In the genomic region with DNA sequence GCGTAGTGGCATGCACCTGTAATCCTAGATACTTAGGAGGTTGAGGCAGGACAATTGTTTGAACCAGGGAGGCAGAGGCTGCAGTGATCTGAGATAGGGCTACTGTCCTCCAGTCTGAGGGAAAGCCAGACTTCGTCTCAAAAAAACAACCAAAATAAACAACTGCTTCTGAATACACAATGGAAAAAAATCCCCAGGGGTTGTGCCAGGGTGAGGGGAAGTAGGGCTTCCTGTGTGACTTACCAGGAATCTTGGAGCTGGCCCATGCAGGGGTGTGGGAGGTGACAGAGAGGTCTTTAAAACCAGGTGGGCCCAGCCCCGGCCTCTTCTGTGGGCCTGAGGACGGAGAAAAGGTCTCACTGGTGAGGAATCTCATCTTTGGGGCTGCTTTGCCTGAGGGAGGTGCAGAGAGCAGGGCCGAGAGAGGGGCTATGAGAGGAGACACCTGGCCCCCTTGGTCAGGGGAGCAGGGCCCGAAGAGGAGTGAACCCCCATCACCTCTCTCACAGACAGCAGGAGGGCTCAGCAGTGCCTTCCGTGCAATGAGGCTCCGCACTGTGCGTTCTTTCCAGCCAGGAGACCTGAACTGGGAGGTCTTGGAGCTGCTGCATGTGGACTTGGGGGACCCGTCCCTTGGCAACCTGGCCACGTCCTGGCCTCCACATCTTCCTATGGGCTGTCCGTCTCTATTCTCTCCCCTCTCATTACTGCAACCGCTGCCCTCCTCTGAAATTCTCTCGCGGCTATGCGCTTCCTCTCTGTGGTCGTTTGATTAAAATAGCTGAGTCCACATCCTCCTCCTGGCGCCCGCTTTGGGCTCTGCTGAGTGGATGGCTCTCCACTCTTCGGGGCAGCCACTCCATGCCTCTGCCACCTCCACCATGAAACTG, we compare ENCODE assay signal across 12 cellular contexts. TPM values are rescaled to one million over a fixed set of nuclear protein-coding genes. Genes with fewer than 3 reads are reported as not detected.
A peak's percentile ranks its signal among the peaks of the same experiment; 100 is the strongest.
DNase-seq lines count a peak whose midpoint lies in the region; ATAC-seq, FAIRE-seq and TF ChIP-seq lines count a peak whose summit lies in the region.
"Had no signal": no experiment of that assay in that cellular context is flagged by ENCODE, and none has a peak within 500 bp of the region (broad histone marks: within the 10 kb centered on the region; RNA-seq: fewer than 3 reads in every experiment).

No MANE protein-coding gene starts in this region.

- CTCF ChIA-PET in OCI-LY7 (lab: Charles Lee; ENCODE audit: unreplicated experiment), result no interaction called here

- POLR2A ChIA-PET in OCI-LY7 (lab: Charles Lee), result interaction anchor here (0.6 kb wide), 1 partner anchor 199 kb away, joined by 3 read pairs; a partner anchor contains a TSS

- H3K27ac ChIP-seq in OCI-LY7 (ENCODE audit: low read depth, low read length, poor library complexity, severe bottlenecking), result no peak overlapping the region
- H3K27ac ChIP-seq in kidney (ENCODE audit: low read depth in 2 of 2, low read length in 2 of 2), result no peak overlapping the region
- H3K27ac ChIP-seq: thyroid gland had no signal

- H3K79me2 ChIP-seq in OCI-LY7 (ENCODE audit: insufficient read depth, low read depth, low read length), result no peaks in the 10 kb centered on the region

- peak overlapping the region; percentile 7; the same call in 1 of the 2 replicates for H2AFZ ChIP-seq in OCI-LY7 (ENCODE audit: low read length)

- H3K9me3 ChIP-seq in OCI-LY7 (ENCODE audit: low read length), result no peaks in the 10 kb centered on the region
- H3K9me3 ChIP-seq in kidney (ENCODE audit: control insufficient read depth in 1 of 2, low read length in 2 of 2), result no peaks in the 10 kb centered on the region
- H3K9me3 ChIP-seq: thyroid gland had no signal

- H3K4me2 ChIP-seq in OCI-LY7 (ENCODE audit: low read length), result peak overlapping the region; percentile 39

- peak; percentile 33 for DNase-seq in Daoy (ENCODE audit: low read depth)
- DNase-seq in OCI-LY7 (ENCODE audit: low spot score), result peak; percentile 48
- DNase-seq in left kidney (ENCODE audit: low read depth, low spot score), result peak; percentile 19
- no peak for DNase-seq in HCEC 1CT
- DNase-seq in kidney, result no peak
- no peak for DNase-seq in AML-193 (lab: John Stamatoyannopoulos, UW)
- DNase-seq: effector CD8-positive, alpha-beta T cell; NCI-H526 treated with DMSO at 0.1 percent for 48 hours; stimulated activated CD4-positive, alpha-beta T cell treated with anti-CD3 and anti-CD28 coated beads, Interleukin-4, amount 100 ng/mL, for 24 hours; thyroid gland had no signal

- H3K4me3 ChIP-seq in OCI-LY7 (ENCODE audit: low read depth, low read length, poor library complexity, severe bottlenecking) (no peak overlapping the region), kidney (ENCODE audit: low read length in 2 of 2) (no peak overlapping the region)
- H3K4me3 ChIP-seq: thyroid gland had no signal

- intact Hi-C loops in OCI-LY7 (cut with micrococcal nuclease; ENCODE audit: unreplicated experiment), result no loop called here
- intact Hi-C loops in kidney (cut with DNase I), result no loop called here

- no peaks in the 10 kb centered on the region for H4K20me1 ChIP-seq in OCI-LY7 (ENCODE audit: insufficient read depth, low read length)

- no peaks in the 10 kb centered on the region for H3K36me3 ChIP-seq in OCI-LY7 (ENCODE audit: insufficient read depth, low read length)
- no peaks in the 10 kb centered on the region for H3K36me3 ChIP-seq in kidney (ENCODE audit: control insufficient read depth in 1 of 2, insufficient read depth in 2 of 2, low read length in 2 of 2)
- H3K36me3 ChIP-seq: thyroid gland had no signal

- no peak for TF ChIP-seq CTCF in OCI-LY7 (conservative IDR thresholded peaks at IDR 0.05; ENCODE audit: low read length)
- no peak for TF ChIP-seq CTCF in kidney (IDR thresholded peaks at IDR 0.05; ENCODE audit: borderline replicate concordance, extremely low read depth, insufficient read depth)

- H3K9ac ChIP-seq in kidney (ENCODE audit: low read length in 2 of 2), result no peak overlapping the region

- FAIRE-seq in kidney (lab: Jason Lieb, UNC), result no peak

- H3K4me1 ChIP-seq in OCI-LY7 (ENCODE audit: insufficient read depth, low read length, poor library complexity, severe bottlenecking) (peaks cover 37% of the 10 kb centered on the region), kidney (ENCODE audit: control insufficient read depth in 1 of 2, insufficient read depth in 1 of 2, low read depth in 1 of 2, low read length in 2 of 2) (peaks cover 0 to 2% of the 10 kb centered on the region in 2 donors)

- BruUV-seq in OCI-LY7 (replicated peaks; lab: Mats Ljungman, UMichigan), result no TSS peak

- ATAC-seq in GM21515 (IDR thresholded peaks at IDR 0.05; ENCODE audit: unreplicated experiment) (peak; percentile 51), GM18873 (IDR thresholded peaks at IDR 0.05; ENCODE audit: low FRiP score, unreplicated experiment) (no peak)

- H3K9me2 ChIP-seq in OCI-LY7 (ENCODE audit: insufficient read depth, low read length), result no peaks in the 10 kb centered on the region

RNA-seq across cellular contexts. Expression of a gene that starts 10.7 kb away (rescaled TPM):
- not detected in 2 replicates for total RNA-seq in Daoy (2014; rRNA removed; shearing (Covaris generic))
- not detected in 2 replicates for total RNA-seq in OCI-LY7 (2014; rRNA removed; shearing (Covaris generic))
- total RNA-seq in OCI-LY7 (2022), result not detected in 2 replicates
- total RNA-seq in kidney, result 0.47 TPM
- 0.58 TPM for polyA plus RNA-seq in kidney (ENCODE audit: insufficient read depth, low read depth, low replicate concordance)

RNA-seq across cellular contexts. Expression of a gene that starts 38.6 kb away (rescaled TPM):
- total RNA-seq in Daoy (2014; rRNA removed; shearing (Covaris generic)), result not detected in 2 replicates
- not detected in 2 replicates for total RNA-seq in OCI-LY7 (2014; rRNA removed; shearing (Covaris generic))
- total RNA-seq in OCI-LY7 (2022) (not detected in 2 replicates), kidney (1.1 TPM)
- not detected for polyA plus RNA-seq in kidney (ENCODE audit: insufficient read depth, low read depth, low replicate concordance)
- total RNA-seq: thyroid gland had no signal

RNA-seq across cellular contexts. Expression of a gene that starts 58.4 kb away (rescaled TPM):
- total RNA-seq in Daoy (2014; rRNA removed; shearing (Covaris generic)), result not detected in 2 replicates
- not detected in 2 replicates for total RNA-seq in OCI-LY7 (2014; rRNA removed; shearing (Covaris generic))
- total RNA-seq in OCI-LY7 (2022), result not detected in 2 replicates
- total RNA-seq in kidney, result not detected
- polyA plus RNA-seq in kidney (ENCODE audit: insufficient read depth, low read depth, low replicate concordance), result not detected
- total RNA-seq: thyroid gland had no signal

Comparison
In these comparisons a context has a peak if more than half of its experiments do, and no peak if none do; other contexts are left out.
1. DNase-seq: peak in Daoy (single experiment), OCI-LY7 (single experiment) and left kidney (single experiment); none in HCEC 1CT (single experiment), kidney (single experiment) and AML-193 (0 of 2).